9 cellular contexts compared by ENCODE assay signal in the genomic region with DNA sequence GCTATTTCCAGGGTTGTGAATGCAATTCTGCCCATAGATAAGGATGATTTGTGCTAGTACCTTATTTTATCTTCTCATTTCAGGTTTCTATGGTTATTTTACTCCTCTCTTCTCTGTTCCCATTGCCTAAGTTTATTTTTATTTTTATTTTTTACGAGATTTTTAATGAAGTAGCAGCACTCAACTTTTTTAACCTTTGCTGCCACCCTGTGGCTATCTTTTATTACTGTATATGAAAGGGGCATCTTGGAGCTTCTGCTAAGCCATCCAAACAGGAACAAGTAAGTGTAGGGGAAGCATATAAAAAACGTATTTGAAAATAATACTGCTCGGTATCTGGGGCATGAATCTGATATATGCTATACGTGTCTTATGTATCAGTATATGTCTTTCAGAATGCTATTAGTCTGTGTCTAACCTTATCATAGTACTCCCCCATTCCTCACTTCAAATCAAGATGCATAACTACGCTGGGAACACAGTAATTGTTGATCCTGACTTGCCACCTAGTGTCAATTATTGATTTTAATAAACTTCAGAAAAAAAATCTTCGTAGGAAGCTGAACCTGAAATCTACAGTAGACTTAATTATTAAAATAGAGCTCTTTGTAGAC.
DNase-seq lines count a peak whose midpoint lies in the region; ATAC-seq lines count a peak whose summit lies in the region.
"Had no signal": no experiment of that assay in that cellular context is flagged by ENCODE, and none has a peak within 500 bp of the region (broad histone marks: within the 10 kb centered on the region; RNA-seq: fewer than 3 reads in every experiment).

No MANE protein-coding gene starts in this region.

- H3K27ac Mint-ChIP-seq in activated CD4-positive, alpha-beta T cell treated with anti-CD3 and anti-CD28 coated beads for 36 hours = no peak overlapping the region
- H3K27ac Mint-ChIP-seq in activated T-helper 17 cell treated with anti-CD3 and anti-CD28 coated beads, Interleukin-2, amount 50 U/mL, for 72 hours = no peak overlapping the region
- H3K27ac Mint-ChIP-seq: dendritic cell treated with granulocyte-macrophage colony-stimulating factor and Interleukin-4, amounts not matched to agents 40 ng/mL and 50 ng/mL, for 4 days had no signal

- ATAC-seq in activated CD4-positive, alpha-beta T cell treated with anti-CD3 and anti-CD28 coated beads for 36 hours = peak; percentile 76
- peak; percentile 64 for ATAC-seq in activated T-helper 17 cell treated with anti-CD3 and anti-CD28 coated beads, Interleukin-2, amount 50 U/mL, for 72 hours (replicated peaks)
- no peak for ATAC-seq in HG03342 (IDR thresholded peaks at IDR 0.05; ENCODE audit: unreplicated experiment)

- DNase-seq in activated CD4-positive, alpha-beta T cell treated with anti-CD3 and anti-CD28 coated beads for 36 hours = peak; percentile 37
- no peak for DNase-seq in activated CD4-positive, alpha-beta T cell treated with anti-CD3 and anti-CD28 coated beads, Interleukin-2, amount 50 U/mL, for 48 hours
- DNase-seq in M059J (ENCODE audit: low read depth) (peak; percentile 44), hepatic stellate cell (ENCODE audit: low spot score) (peak; percentile 27), superior temporal gyrus (ENCODE audit: extremely low spot score) (peak; percentile 66), HPDE6-E6E7 (ENCODE audit: extremely low spot score) (no peak)

- no peaks in the 10 kb centered on the region for H3K27me3 Mint-ChIP-seq in activated CD4-positive, alpha-beta T cell treated with anti-CD3 and anti-CD28 coated beads for 36 hours
- H3K27me3 Mint-ChIP-seq in activated T-helper 17 cell treated with anti-CD3 and anti-CD28 coated beads, Interleukin-2, amount 50 U/mL, for 72 hours = no peaks in the 10 kb centered on the region

- POLR2A ChIA-PET in activated CD4-positive, alpha-beta T cell treated with anti-CD3 and anti-CD28 coated beads for 36 hours (lab: Charles Lee) = interaction anchor here (0.8 kb wide), 1 partner anchor 100 kb away, joined by 5 read pairs; the partner anchor contains the start of gene M6PR

- peaks cover 7% of the 10 kb centered on the region for H3K9me3 Mint-ChIP-seq in activated CD4-positive, alpha-beta T cell treated with anti-CD3 and anti-CD28 coated beads for 36 hours (ENCODE audit: low read depth)
- no peaks in the 10 kb centered on the region for H3K9me3 Mint-ChIP-seq in activated T-helper 17 cell treated with anti-CD3 and anti-CD28 coated beads, Interleukin-2, amount 50 U/mL, for 72 hours
- H3K9me3 Mint-ChIP-seq: dendritic cell treated with granulocyte-macrophage colony-stimulating factor and Interleukin-4, amounts not matched to agents 40 ng/mL and 50 ng/mL, for 4 days had no signal

- peaks cover 4% of the 10 kb centered on the region for H3K36me3 Mint-ChIP-seq in activated CD4-positive, alpha-beta T cell treated with anti-CD3 and anti-CD28 coated beads for 36 hours (ENCODE audit: low read depth)
- H3K36me3 Mint-ChIP-seq in activated T-helper 17 cell treated with anti-CD3 and anti-CD28 coated beads, Interleukin-2, amount 50 U/mL, for 72 hours (ENCODE audit: low read depth) = no peaks in the 10 kb centered on the region

- intact Hi-C loops in activated CD4-positive, alpha-beta T cell treated with anti-CD3 and anti-CD28 coated beads for 36 hours (cut with DNase I, micrococcal nuclease) = loop anchor here (1.0 to 10.0 kb wide), 8 partner anchors 99 to 505 kb away; partner anchors contain the start of gene CLEC4E (in 1 of the 2)

- H3K4me1 Mint-ChIP-seq in activated CD4-positive, alpha-beta T cell treated with anti-CD3 and anti-CD28 coated beads for 36 hours = peaks cover 13% of the 10 kb centered on the region
- H3K4me1 Mint-ChIP-seq in activated T-helper 17 cell treated with anti-CD3 and anti-CD28 coated beads, Interleukin-2, amount 50 U/mL, for 72 hours = peaks cover 9% of the 10 kb centered on the region

- CTCF ChIA-PET in activated CD4-positive, alpha-beta T cell treated with anti-CD3 and anti-CD28 coated beads for 36 hours (lab: Charles Lee) = interaction anchor here (0.6 to 6.3 kb wide), 64 partner anchors 9 to 701 kb away, joined by 3 to 117 read pairs (median 4); partner anchors contain the start of genes M6PR and PHC1

- H3K4me3 Mint-ChIP-seq in activated CD4-positive, alpha-beta T cell treated with anti-CD3 and anti-CD28 coated beads for 36 hours = no peak overlapping the region
- H3K4me3 Mint-ChIP-seq in activated T-helper 17 cell treated with anti-CD3 and anti-CD28 coated beads, Interleukin-2, amount 50 U/mL, for 72 hours = no peak overlapping the region
- H3K4me3 Mint-ChIP-seq: dendritic cell treated with granulocyte-macrophage colony-stimulating factor and Interleukin-4, amounts not matched to agents 40 ng/mL and 50 ng/mL, for 4 days had no signal

Comparison
In these comparisons a context has a peak if more than half of its experiments do, and no peak if none do; other contexts are left out.
1. DNase-seq: peak in activated CD4-positive, alpha-beta T cell treated with anti-CD3 and anti-CD28 coated beads for 36 hours (single experiment), M059J (single experiment), hepatic stellate cell (single experiment) and superior temporal gyrus (single experiment); none in activated CD4-positive, alpha-beta T cell treated with anti-CD3 and anti-CD28 coated beads, Interleukin-2, amount 50 U/mL, for 48 hours (0 of 2) and HPDE6-E6E7 (single experiment).